ENCODE assay signal across 26 cellular contexts in genomic region chr2:7913956-7914355, GRCh38.
"Had no signal": no experiment of that assay in that cellular context is flagged by ENCODE, and none has a peak within 500 bp of the region (broad histone marks: within the 10 kb centered on the region; RNA-seq: fewer than 3 reads in every experiment).

No MANE protein-coding gene starts in this region.

- H3K36me3 Mint-ChIP-seq: naive B cell; natural killer cell treated with Interleukin-12 subunit alpha and Interleukin-12 subunit beta and Interleukin-15 and Interleukin-18, amount 100 ng/mL, for 72 hours; neural progenitor cell; stimulated activated naive B cell treated with anti-CD40 and anti-IgM and Interleukin-4, amounts not matched to agents 10 μg/mL and 1 μg/mL and 100 μg/mL, for 72 hours had no signal

- H3K4me3 Mint-ChIP-seq: dendritic cell treated with granulocyte-macrophage colony-stimulating factor and Interleukin-4, amounts not matched to agents 40 ng/mL and 50 ng/mL, for 4 days; endodermal cell; naive B cell; natural killer cell treated with Interleukin-12 subunit alpha and Interleukin-12 subunit beta and Interleukin-15 and Interleukin-18, amount 100 ng/mL, for 72 hours; neural progenitor cell; stimulated activated naive B cell treated with anti-CD40 and anti-IgM and Interleukin-4, amounts not matched to agents 10 μg/mL and 1 μg/mL and 100 μg/mL, for 72 hours; stimulated activated naive CD8-positive, alpha-beta T cell treated with anti-CD3 and anti-CD28 coated beads, Interleukin-15, Interleukin-2, amounts not matched to agents 100 ng/mL and 50 ng/mL, for 24 hours had no signal

- H3K9ac ChIP-seq: neural progenitor cell had no signal

- H3K79me2 ChIP-seq: hepatocyte had no signal

- H3K4me2 ChIP-seq: hepatocyte, neural progenitor cell had no signal

- H2AFZ ChIP-seq: hepatocyte, neural progenitor cell had no signal

- H3K4me1 ChIP-seq: foreskin keratinocyte, heart left ventricle, lower lobe of right lung, prostate gland, tibial nerve, upper lobe of left lung had no signal

- H3K9me3 ChIP-seq: gastroesophageal sphincter, heart left ventricle, lower lobe of right lung, mucosa of descending colon, prostate gland, thoracic aorta, tibial nerve, upper lobe of left lung had no signal

- H3K27ac Mint-ChIP-seq: dendritic cell treated with granulocyte-macrophage colony-stimulating factor and Interleukin-4, amounts not matched to agents 40 ng/mL and 50 ng/mL, for 4 days; endodermal cell; natural killer cell treated with Interleukin-12 subunit alpha and Interleukin-12 subunit beta and Interleukin-15 and Interleukin-18, amount 100 ng/mL, for 72 hours; neural progenitor cell; stimulated activated naive B cell treated with anti-CD40 and anti-IgM and Interleukin-4, amounts not matched to agents 10 μg/mL and 1 μg/mL and 100 μg/mL, for 72 hours; stimulated activated naive CD8-positive, alpha-beta T cell treated with anti-CD3 and anti-CD28 coated beads, Interleukin-15, Interleukin-2, amounts not matched to agents 100 ng/mL and 50 ng/mL, for 24 hours had no signal

- H3K27me3 Mint-ChIP-seq: dendritic cell treated with granulocyte-macrophage colony-stimulating factor and Interleukin-4, amounts not matched to agents 40 ng/mL and 50 ng/mL, for 4 days; naive B cell; natural killer cell treated with Interleukin-12 subunit alpha and Interleukin-12 subunit beta and Interleukin-15 and Interleukin-18, amount 100 ng/mL, for 72 hours; stimulated activated naive CD8-positive, alpha-beta T cell treated with anti-CD3 and anti-CD28 coated beads, Interleukin-15, Interleukin-2, amounts not matched to agents 100 ng/mL and 50 ng/mL, for 24 hours had no signal

- H3K9me3 Mint-ChIP-seq: endodermal cell had no signal

- H3K4me3 ChIP-seq: gastroesophageal sphincter, heart left ventricle, hepatocyte, lower lobe of right lung, mucosa of descending colon, neural progenitor cell, prostate gland, skin epidermis, thoracic aorta, tibial nerve, upper lobe of left lung had no signal

- DNase-seq: effector CD8-positive, alpha-beta T cell; endodermal cell; foreskin keratinocyte; heart left ventricle; left colon; left ventricle myocardium superior; lower lobe of right lung; mucosa of descending colon; naive B cell; right cardiac atrium; stimulated activated CD4-positive, alpha-beta T cell treated with anti-CD3 and anti-CD28 coated beads, Interleukin-15, amount 100 ng/mL, for 24 hours; stimulated activated CD4-positive, alpha-beta T cell treated with anti-CD3 and anti-CD28 coated beads, Interleukin-2, amount 100 ng/mL, for 48 hours; stimulated activated naive B cell treated with anti-CD40 and anti-IgM and Interleukin-4, amounts not matched to agents 10 μg/mL and 1 μg/mL and 100 μg/mL, for 72 hours; upper lobe of left lung had no signal

- H3K4me1 Mint-ChIP-seq: naive B cell; stimulated activated naive B cell treated with anti-CD40 and anti-IgM and Interleukin-4, amounts not matched to agents 10 μg/mL and 1 μg/mL and 100 μg/mL, for 72 hours had no signal

- H3K36me3 ChIP-seq: gastroesophageal sphincter, heart left ventricle, lower lobe of right lung, neural progenitor cell, prostate gland, thoracic aorta, tibial nerve, upper lobe of left lung had no signal

- H3K27ac ChIP-seq: epithelial cell of prostate, foreskin keratinocyte, gastroesophageal sphincter, heart left ventricle, hepatocyte, lower lobe of right lung, neural progenitor cell, prostate gland, skin epidermis, thoracic aorta, tibial nerve, upper lobe of left lung had no signal

- H3K27me3 ChIP-seq: foreskin keratinocyte, gastroesophageal sphincter, heart left ventricle, hepatocyte, neural progenitor cell, tibial nerve, upper lobe of left lung had no signal

- ATAC-seq: esophagus mucosa; foreskin keratinocyte; gastroesophageal sphincter; heart left ventricle; left colon; left ventricle myocardium superior; lower lobe of right lung; mucosa of descending colon; natural killer cell treated with Interleukin-12 subunit alpha and Interleukin-12 subunit beta and Interleukin-15 and Interleukin-18, amount 100 ng/mL, for 72 hours; right cardiac atrium; stimulated activated naive B cell treated with anti-CD40 and anti-IgM and Interleukin-4, amounts not matched to agents 10 μg/mL and 1 μg/mL and 100 μg/mL, for 72 hours had no signal
